9 cellular contexts compared by ENCODE assay signal in genomic region chr17:58308173-58308984, GRCh38. TPM values are rescaled to one million over a fixed set of nuclear protein-coding genes. Genes with fewer than 3 reads are reported as not detected.
DNase-seq lines count a peak whose midpoint lies in the region; ATAC-seq and TF ChIP-seq lines count a peak whose summit lies in the region.
"Had no signal": no experiment of that assay in that cellular context is flagged by ENCODE, and none has a peak within 500 bp of the region (broad histone marks: within the 10 kb centered on the region; RNA-seq: fewer than 3 reads in every experiment).

No MANE protein-coding gene starts in this region.

- H3K9me2 ChIP-seq in OCI-LY7 (ENCODE audit: insufficient read depth, low read length), result no peaks in the 10 kb centered on the region

- H3K27me3 Mint-ChIP-seq in glutamatergic neuron (ENCODE audit: unreplicated experiment), result peaks cover 4% of the 10 kb centered on the region

- H3K27ac Mint-ChIP-seq in glutamatergic neuron (ENCODE audit: unreplicated experiment), result no peak overlapping the region

- H3K9ac ChIP-seq in smooth muscle cell (ENCODE audit: low read depth), result no peak overlapping the region

- intact Hi-C loops in OCI-LY7 (cut with micrococcal nuclease; ENCODE audit: unreplicated experiment), result no loop called here

- no peak overlapping the region for H3K4me3 ChIP-seq in OCI-LY7 (ENCODE audit: low read depth, low read length, poor library complexity, severe bottlenecking)
- H3K4me3 ChIP-seq in smooth muscle cell, result no peak overlapping the region

- H3K36me3 ChIP-seq in OCI-LY7 (ENCODE audit: insufficient read depth, low read length) (no peaks in the 10 kb centered on the region), smooth muscle cell (ENCODE audit: low read depth) (no peaks in the 10 kb centered on the region)

- H3K4me1 ChIP-seq in OCI-LY7 (ENCODE audit: insufficient read depth, low read length, poor library complexity, severe bottlenecking), result peaks cover 8% of the 10 kb centered on the region
- H3K4me1 ChIP-seq in smooth muscle cell (ENCODE audit: low read depth), result no peaks in the 10 kb centered on the region

- POLR2A ChIA-PET in OCI-LY7 (lab: Charles Lee), result interaction anchor here (0.6 kb wide), 1 partner anchor 1147 kb away, joined by 3 read pairs; no protein-coding TSS in a partner anchor

- H3K27ac ChIP-seq in OCI-LY7 (ENCODE audit: low read depth, low read length, poor library complexity, severe bottlenecking) (no peak overlapping the region), smooth muscle cell (ENCODE audit: low read depth) (no peak overlapping the region)

- peak; percentile 33 for TF ChIP-seq CTCF in OCI-LY7 (conservative IDR thresholded peaks at IDR 0.05; ENCODE audit: low read length)
- TF ChIP-seq CTCF in glutamatergic neuron (IDR thresholded peaks at IDR 0.05; ENCODE audit: partially characterized antibody, unreplicated experiment), result no peak
- TF ChIP-seq CTCF in smooth muscle cell (IDR thresholded peaks at IDR 0.05; ENCODE audit: borderline replicate concordance, insufficient read depth, poor library complexity, severe bottlenecking), result peak; percentile 20

- no peaks in the 10 kb centered on the region for H3K79me2 ChIP-seq in OCI-LY7 (ENCODE audit: insufficient read depth, low read depth, low read length)
- H3K79me2 ChIP-seq in smooth muscle cell (ENCODE audit: low read depth), result no peaks in the 10 kb centered on the region

- H3F3A ChIP-seq in smooth muscle cell (ENCODE audit: low read depth), result no peaks in the 10 kb centered on the region

- H3K9me3 ChIP-seq in OCI-LY7 (ENCODE audit: low read length), result no peaks in the 10 kb centered on the region
- H3K9me3 ChIP-seq in smooth muscle cell (replicated peaks; ENCODE audit: low read depth), result no peaks in the 10 kb centered on the region

- H3K4me1 Mint-ChIP-seq in glutamatergic neuron (ENCODE audit: low read depth, unreplicated experiment), result peaks cover 9% of the 10 kb centered on the region

- H3K36me3 Mint-ChIP-seq in glutamatergic neuron (ENCODE audit: unreplicated experiment), result peaks cover 4% of the 10 kb centered on the region

- CTCF ChIA-PET in OCI-LY7 (lab: Charles Lee; ENCODE audit: unreplicated experiment), result no interaction called here

- no TSS peak for BruUV-seq in OCI-LY7 (replicated peaks; lab: Mats Ljungman, UMichigan)

- no peaks in the 10 kb centered on the region for H3K27me3 ChIP-seq in smooth muscle cell (ENCODE audit: low read depth)

- WGBS in smooth muscle cell (ENCODE audit: low lambda C conversion rate), result 84% methylated on average over 30 of the region's 32 CpGs

- H4K20me1 ChIP-seq in OCI-LY7 (ENCODE audit: insufficient read depth, low read length), result no peaks in the 10 kb centered on the region
- no peaks in the 10 kb centered on the region for H4K20me1 ChIP-seq in smooth muscle cell (ENCODE audit: low read depth)

- H3K4me2 ChIP-seq in OCI-LY7 (ENCODE audit: low read length) (no peak overlapping the region), smooth muscle cell (no peak overlapping the region)

- DNase-seq in NCI-H2227 (lab: John Stamatoyannopoulos, UW; ENCODE audit: unreplicated experiment) (peak; percentile 13), NCI-H2227 treated with DMSO at 0.1 percent for 48 hours (lab: John Stamatoyannopoulos, UW) (no peak), OCI-LY7 (ENCODE audit: low spot score) (no peak), glutamatergic neuron (peak; percentile 51), smooth muscle cell (lab: John Stamatoyannopoulos, UW; ENCODE audit: unreplicated experiment) (no peak), dedifferentiated amniotic fluid mesenchymal stem cell (ENCODE audit: extremely low spot score) (no peak), UCSD-AML1 (lab: John Stamatoyannopoulos, UW; ENCODE audit: unreplicated experiment) (no peak)
- DNase-seq: aorta had no signal

- H3K9me3 Mint-ChIP-seq in glutamatergic neuron (ENCODE audit: unreplicated experiment), result no peaks in the 10 kb centered on the region

- H3K4me3 Mint-ChIP-seq in glutamatergic neuron (ENCODE audit: unreplicated experiment), result no peak overlapping the region

- ATAC-seq in GM19455 (IDR thresholded peaks at IDR 0.05; ENCODE audit: unreplicated experiment), result no peak

- H2AFZ ChIP-seq in OCI-LY7 (ENCODE audit: low read length), result no peak overlapping the region
- no peak overlapping the region for H2AFZ ChIP-seq in smooth muscle cell (ENCODE audit: low read depth)

RNA-seq across cellular contexts. Expression of gene TSPOAP1, which starts 20.2 kb away (rescaled TPM):
- 24.0 TPM in 2 replicates for total RNA-seq in OCI-LY7 (2014; rRNA removed; shearing (Covaris generic))
- total RNA-seq in OCI-LY7 (2022) (50.6 and 54.4 TPM in 2 replicates), glutamatergic neuron (ENCODE audit: unreplicated experiment) (39.7 TPM), smooth muscle cell (4.3 and 7.0 TPM in 2 replicates)
- polyA plus RNA-seq in smooth muscle cell, result 11.7 and 18.3 TPM in 2 replicates

RNA-seq across cellular contexts. Expression of gene MPO, which starts 27.6 kb away (rescaled TPM):
- not detected in 2 replicates for total RNA-seq in OCI-LY7 (2014; rRNA removed; shearing (Covaris generic))
- not detected in 2 replicates for total RNA-seq in OCI-LY7 (2022)
- not detected for total RNA-seq in glutamatergic neuron (ENCODE audit: unreplicated experiment)
- not detected in 2 replicates for total RNA-seq in smooth muscle cell
- 0.09 TPM in 1 of 2 replicates, not detected in the other for polyA plus RNA-seq in smooth muscle cell

RNA-seq across cellular contexts. Expression of gene SUPT4H1, which starts 43.6 kb away (rescaled TPM):
- total RNA-seq in OCI-LY7 (2014; rRNA removed; shearing (Covaris generic)), result 41.1 and 56.5 TPM in 2 replicates
- total RNA-seq in OCI-LY7 (2022) (65.5 and 78.4 TPM in 2 replicates), glutamatergic neuron (ENCODE audit: unreplicated experiment) (82.1 TPM), smooth muscle cell (58.5 and 66.1 TPM in 2 replicates)
- polyA plus RNA-seq in smooth muscle cell, result 92.4 and 107 TPM in 2 replicates

Comparison
In these comparisons a context has a peak if more than half of its experiments do, and no peak if none do; other contexts are left out.
1. DNase-seq: peak in NCI-H2227 (single experiment) and glutamatergic neuron (single experiment); none in NCI-H2227 treated with DMSO at 0.1 percent for 48 hours (single experiment), OCI-LY7 (single experiment), smooth muscle cell (single experiment), dedifferentiated amniotic fluid mesenchymal stem cell (single experiment) and UCSD-AML1 (single experiment).